25 cellular contexts compared by ENCODE assay signal in the genomic region with DNA sequence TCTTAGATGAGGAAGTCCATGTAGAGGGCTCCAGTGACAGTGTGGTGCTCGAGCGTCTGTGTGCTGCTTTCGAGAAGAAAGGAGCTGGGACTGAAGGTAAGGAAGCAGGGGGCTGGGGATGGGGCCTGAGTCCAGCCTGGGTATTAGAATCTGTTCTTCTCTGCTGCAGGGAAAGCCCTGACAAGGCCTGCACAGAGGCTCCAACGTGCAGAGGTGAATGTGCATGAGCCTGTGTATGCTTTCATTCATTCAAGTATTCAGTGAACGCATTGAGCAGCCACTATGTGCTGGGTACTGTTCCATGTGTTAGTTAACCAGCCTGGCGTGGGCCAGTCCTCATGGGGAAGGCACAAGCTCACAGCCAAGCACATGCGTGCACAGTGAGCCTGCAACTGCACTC.
DNase-seq lines count a peak whose midpoint lies in the region; ATAC-seq and TF ChIP-seq lines count a peak whose summit lies in the region.
"Had no signal": no experiment of that assay in that cellular context is flagged by ENCODE, and none has a peak within 500 bp of the region (broad histone marks: within the 10 kb centered on the region; RNA-seq: fewer than 3 reads in every experiment).

No MANE protein-coding gene starts in this region.

- H4K8ac ChIP-seq in neuronal stem cell (ENCODE audit: low read depth, low read length): no peak overlapping the region

- H3K9me3 ChIP-seq in OCI-LY3 (ENCODE audit: insufficient read depth, low read length) (no peaks in the 10 kb centered on the region), neuronal stem cell (replicated peaks in 1 of 2; ENCODE audit: control insufficient read depth in 2 of 2, insufficient read depth in 1 of 2, low read depth in 1 of 2, low read length in 2 of 2) (peaks cover 0 to 3% of the 10 kb centered on the region in 2 donors)
- H3K9me3 ChIP-seq: BE2C, BLaER1 had no signal

- no peaks in the 10 kb centered on the region for H3K4me1 Mint-ChIP-seq in natural killer cell treated with Interleukin-12 subunit alpha and Interleukin-12 subunit beta and Interleukin-15 and Interleukin-18, amount 100 ng/mL, for 72 hours (ENCODE audit: low read depth in 2 of 2)
- H3K4me1 Mint-ChIP-seq in natural killer cell: no peaks in the 10 kb centered on the region
- H3K4me1 Mint-ChIP-seq: CD14-positive monocyte; CD4-positive, alpha-beta memory T cell; CD4-positive, CD25-positive, alpha-beta regulatory T cell; CD8-positive, alpha-beta memory T cell had no signal

- intact Hi-C loops in natural killer cell (cut with micrococcal nuclease): no loop called here

- H2AK5ac ChIP-seq in neuronal stem cell (ENCODE audit: low read depth, low read length): no peak overlapping the region

- H3K27me3 ChIP-seq in OCI-LY3 (ENCODE audit: low read depth, low read length) (no peaks in the 10 kb centered on the region), neuronal stem cell (ENCODE audit: control insufficient read depth in 3 of 3, insufficient read depth in 3 of 3, low read depth in 1 of 3, low read length in 3 of 3) (no peaks in the 10 kb centered on the region)
- H3K27me3 ChIP-seq: BE2C, BLaER1 had no signal

- H3K9me3 Mint-ChIP-seq in natural killer cell treated with Interleukin-12 subunit alpha and Interleukin-12 subunit beta and Interleukin-15 and Interleukin-18, amount 100 ng/mL, for 72 hours: no peaks in the 10 kb centered on the region
- H3K9me3 Mint-ChIP-seq in natural killer cell: no peaks in the 10 kb centered on the region
- H3K9me3 Mint-ChIP-seq: CD8-positive, alpha-beta memory T cell had no signal

- H3K4ac ChIP-seq in neuronal stem cell (ENCODE audit: low read length): no peak overlapping the region

- WGBS in neuronal stem cell (ENCODE audit: extremely low coverage in 2 of 2, insufficient read length in 2 of 2, insufficient replicate concordance in 1 of 2), 2 donors: no CpG with 5 or more reads among the region's 7 CpGs

- peak overlapping the region; percentile 88 for H3K27ac ChIP-seq in OCI-LY3 (ENCODE audit: low read length)
- no peak overlapping the region for H3K27ac ChIP-seq in neuronal stem cell (replicated peaks; ENCODE audit: low read length)
- H3K27ac ChIP-seq: BLaER1 had no signal

- H3K36me3 ChIP-seq in OCI-LY3 (replicated peaks; ENCODE audit: low read depth, low read length): peaks cover 74% of the 10 kb centered on the region
- H3K36me3 ChIP-seq in neuronal stem cell (replicated peaks in 1 of 2; ENCODE audit: control insufficient read depth in 2 of 2, insufficient read depth in 2 of 2, low read length in 2 of 2): no peaks in the 10 kb centered on the region
- H3K36me3 ChIP-seq: BE2C, BLaER1 had no signal

- peaks cover 3 to 7% of the 10 kb centered on the region in 2 donors for H3K27me3 Mint-ChIP-seq in natural killer cell treated with Interleukin-12 subunit alpha and Interleukin-12 subunit beta and Interleukin-15 and Interleukin-18, amount 100 ng/mL, for 72 hours
- H3K27me3 Mint-ChIP-seq in natural killer cell (ENCODE audit: low read depth in 2 of 2): no peaks in the 10 kb centered on the region

- no peak overlapping the region for H3K4me3 Mint-ChIP-seq in natural killer cell treated with Interleukin-12 subunit alpha and Interleukin-12 subunit beta and Interleukin-15 and Interleukin-18, amount 100 ng/mL, for 72 hours
- H3K4me3 Mint-ChIP-seq in natural killer cell: no peak overlapping the region
- H3K4me3 Mint-ChIP-seq: CD14-positive monocyte; CD4-positive, alpha-beta memory T cell; CD4-positive, CD25-positive, alpha-beta regulatory T cell; CD8-positive, alpha-beta memory T cell had no signal

- H4K20me1 ChIP-seq in OCI-LY3 (ENCODE audit: insufficient read depth, low read length): no peaks in the 10 kb centered on the region
- H4K20me1 ChIP-seq: BLaER1 had no signal

- no peak overlapping the region for H3K14ac ChIP-seq in neuronal stem cell (ENCODE audit: low read length)

- H2BK5ac ChIP-seq in neuronal stem cell (ENCODE audit: low read length): no peak overlapping the region

- H3K4me2 ChIP-seq in OCI-LY3 (ENCODE audit: low read length) (peak overlapping the region; percentile 42; the same call in 1 of the 2 replicates), neuronal stem cell (ENCODE audit: insufficient read depth, low read length, poor library complexity, severe bottlenecking) (no peak overlapping the region)
- H3K4me2 ChIP-seq: BLaER1 had no signal

- H2AFZ ChIP-seq in OCI-LY3 (ENCODE audit: low read depth, low read length): no peak overlapping the region
- no peak overlapping the region for H2AFZ ChIP-seq in neuronal stem cell (ENCODE audit: low read length)

- H3K79me2 ChIP-seq in OCI-LY3 (ENCODE audit: low read length): no peaks in the 10 kb centered on the region

- peak; percentile 25 for DNase-seq in natural killer cell treated with Interleukin-12 subunit alpha and Interleukin-12 subunit beta and Interleukin-15 and Interleukin-18, amount 100 ng/mL, for 72 hours (ENCODE audit: low spot score)
- no peak for DNase-seq in natural killer cell
- peak; percentile 43 for DNase-seq in mesenteric fat pad (ENCODE audit: low spot score)
- DNase-seq in neuronal stem cell (ENCODE audit: low spot score): no peak
- no peak for DNase-seq in middle frontal gyrus (ENCODE audit: extremely low spot score, low spot score)
- DNase-seq: 8988T; ACHN; BE2C; C1 segment of cervical spinal cord; CD4-positive, alpha-beta memory T cell; CD4-positive, CD25-positive, alpha-beta regulatory T cell; CD8-positive, alpha-beta memory T cell; COR-L47; DMS 273 treated with DMSO at 0.1 percent for 48 hours; DMS153; DMS53; DMS79; DND-41; EL; GDM1 had no signal

- no peak overlapping the region for H2BK120ac ChIP-seq in neuronal stem cell (ENCODE audit: low read depth, low read length)

- no peaks in the 10 kb centered on the region for H3K79me1 ChIP-seq in neuronal stem cell (ENCODE audit: low read depth, low read length)

- H3K36me3 Mint-ChIP-seq in natural killer cell treated with Interleukin-12 subunit alpha and Interleukin-12 subunit beta and Interleukin-15 and Interleukin-18, amount 100 ng/mL, for 72 hours: no peaks in the 10 kb centered on the region
- H3K36me3 Mint-ChIP-seq in natural killer cell: no peaks in the 10 kb centered on the region
- H3K36me3 Mint-ChIP-seq: CD14-positive monocyte; CD4-positive, alpha-beta memory T cell; CD4-positive, CD25-positive, alpha-beta regulatory T cell; CD8-positive, alpha-beta memory T cell had no signal

- no peak overlapping the region for H3K4me3 ChIP-seq in OCI-LY3 (ENCODE audit: low read length)
- H3K4me3 ChIP-seq in neuronal stem cell (ENCODE audit: low read length in 2 of 2): no peak overlapping the region
- H3K4me3 ChIP-seq: BLaER1, GM12878 had no signal

- no peak overlapping the region for H4K91ac ChIP-seq in neuronal stem cell (ENCODE audit: low read depth, low read length, poor library complexity)

- H2BK15ac ChIP-seq in neuronal stem cell (ENCODE audit: low read length): no peak overlapping the region

- no peak overlapping the region for H3K27ac Mint-ChIP-seq in natural killer cell treated with Interleukin-12 subunit alpha and Interleukin-12 subunit beta and Interleukin-15 and Interleukin-18, amount 100 ng/mL, for 72 hours
- no peak overlapping the region for H3K27ac Mint-ChIP-seq in natural killer cell
- H3K27ac Mint-ChIP-seq: CD14-positive monocyte; CD4-positive, alpha-beta memory T cell; CD4-positive, CD25-positive, alpha-beta regulatory T cell; CD8-positive, alpha-beta memory T cell had no signal

- peak in 1 of 2 donors; percentile 24 for ATAC-seq in natural killer cell treated with Interleukin-12 subunit alpha and Interleukin-12 subunit beta and Interleukin-15 and Interleukin-18, amount 100 ng/mL, for 72 hours
- ATAC-seq in natural killer cell (no peak), GM19351 (IDR thresholded peaks at IDR 0.05; ENCODE audit: unreplicated experiment) (no peak)

- H3K4me1 ChIP-seq in OCI-LY3 (ENCODE audit: low read length): peaks cover 31% of the 10 kb centered on the region
- peaks cover 0 to 6% of the 10 kb centered on the region in 2 donors for H3K4me1 ChIP-seq in neuronal stem cell (ENCODE audit: control insufficient read depth in 2 of 2, insufficient read depth in 1 of 2, low read depth in 1 of 2, low read length in 2 of 2)

- no peak overlapping the region for H2BK12ac ChIP-seq in neuronal stem cell (ENCODE audit: low read length)

- H3K18ac ChIP-seq in neuronal stem cell (ENCODE audit: low read length): no peak overlapping the region

- no peak overlapping the region for H3K23ac ChIP-seq in neuronal stem cell (ENCODE audit: low read depth, low read length, poor library complexity)

- TF ChIP-seq CTCF in natural killer cell (IDR thresholded peaks at IDR 0.05) (no peak), OCI-LY3 (IDR thresholded peaks at IDR 0.05; ENCODE audit: low read depth, low read length) (no peak)

- H3K9ac ChIP-seq in OCI-LY3 (ENCODE audit: low read length): peak overlapping the region; percentile 37; the same call in 1 of the 2 replicates
- no peak overlapping the region for H3K9ac ChIP-seq in neuronal stem cell (ENCODE audit: low read depth, low read length, poor library complexity)
- H3K9ac ChIP-seq: BLaER1 had no signal

Comparison
In these comparisons a context has a peak if more than half of its experiments do, and no peak if none do; other contexts are left out.
1. DNase-seq: peak in natural killer cell treated with Interleukin-12 subunit alpha and Interleukin-12 subunit beta and Interleukin-15 and Interleukin-18, amount 100 ng/mL, for 72 hours (single experiment) and mesenteric fat pad (single experiment); none in natural killer cell (single experiment), neuronal stem cell (single experiment) and middle frontal gyrus (single experiment).